ENCODE assay signal across 20 cellular contexts in the genomic region with DNA sequence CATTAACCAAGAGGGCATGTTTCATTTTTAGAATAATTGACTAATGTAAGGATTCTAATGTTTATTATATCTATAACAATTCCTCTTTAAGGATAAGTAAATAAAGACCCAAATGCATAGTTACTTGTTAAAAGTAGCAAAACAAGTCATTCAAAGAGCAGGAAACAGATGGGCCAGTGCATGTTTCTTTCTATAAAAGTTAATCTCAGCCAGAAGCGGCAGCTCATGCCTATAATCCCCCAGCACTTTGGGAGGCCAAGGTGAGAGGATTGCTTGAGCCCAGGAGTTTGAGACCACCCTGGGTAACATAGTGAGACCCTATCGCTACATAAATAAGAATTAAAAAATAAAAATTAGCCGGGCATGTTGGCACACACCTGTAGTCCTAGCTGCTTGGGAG.
"Had no signal": no experiment of that assay in that cellular context is flagged by ENCODE, and none has a peak within 500 bp of the region (broad histone marks: within the 10 kb centered on the region; RNA-seq: fewer than 3 reads in every experiment).

No MANE protein-coding gene starts in this region.

- H3K4me3 Mint-ChIP-seq: activated T-helper 17 cell treated with anti-CD3 and anti-CD28 coated beads, Interleukin-2, amount 50 U/mL, for 72 hours; nephron progenitor cell had no signal

- H3K27me3 ChIP-seq: esophagus squamous epithelium, ovary, sigmoid colon, stomach, testis, upper lobe of right lung had no signal

- H3K27me3 Mint-ChIP-seq: activated T-helper 17 cell treated with anti-CD3 and anti-CD28 coated beads, Interleukin-2, amount 50 U/mL, for 72 hours had no signal

- H3K4me3 ChIP-seq: esophagus squamous epithelium, left ventricle myocardium inferior, ovary, sigmoid colon, stomach, testis, upper lobe of right lung had no signal

- DNase-seq: activated CD4-positive, CD25-positive, alpha-beta regulatory T cell treated with anti-CD3 and anti-CD28 coated beads, Interleukin-2, amount 50 U/mL, for 72 hours; activated naive CD4-positive, alpha-beta T cell treated with Interleukin-2 at 50 U/mL for 16 hours; activated T-cell treated with anti-CD3 and anti-CD28 coated beads for 4 hours; esophagus squamous epithelium; hippocampal formation; kidney; left ventricle myocardium inferior; mesenchymal stem cell; nephron progenitor cell; ovary; sigmoid colon; stimulated activated CD4-positive, alpha-beta T cell treated with anti-CD3 and anti-CD28 coated beads, Interleukin-12 subunit alpha, Interleukin-12 subunit beta, amount 100 ng/mL, for 4 hours; stimulated activated CD4-positive, alpha-beta T cell treated with anti-CD3 and anti-CD28 coated beads, Interleukin-2, amount 100 ng/mL, for 24 hours; stomach; T-helper 9 cell; testis; upper lobe of right lung had no signal

- H3K27ac ChIP-seq: ovary, stomach, upper lobe of right lung had no signal

- H3K9me3 Mint-ChIP-seq: activated T-helper 17 cell treated with anti-CD3 and anti-CD28 coated beads, Interleukin-2, amount 50 U/mL, for 72 hours; nephron progenitor cell had no signal

- H3K27ac Mint-ChIP-seq: nephron progenitor cell had no signal

- ATAC-seq: activated T-helper 17 cell treated with anti-CD3 and anti-CD28 coated beads, Interleukin-2, amount 50 U/mL, for 72 hours; upper lobe of right lung had no signal

- FAIRE-seq: astrocyte, colon, kidney had no signal

- H3K36me3 ChIP-seq: esophagus squamous epithelium, left ventricle myocardium inferior, ovary, sigmoid colon, stomach, upper lobe of right lung had no signal

- H3K9me3 ChIP-seq: esophagus squamous epithelium, left ventricle myocardium inferior, ovary, sigmoid colon, stomach, testis, upper lobe of right lung had no signal
